ENCODE assay signal across 1 cellular context in genomic region chr11:111334495-111335123, GRCh38.
A peak's percentile ranks its signal among the peaks of the same experiment; 100 is the strongest.
TF ChIP-seq lines count a peak whose summit lies in the region.

No MANE protein-coding gene starts in this region.

TF ChIP-seq in HepG2, 621 proteins besides CTCF, POLR2A, EP300 and RAD21 (continued from another document and continues in another):
- TF ChIP-seq, protein P1, sequence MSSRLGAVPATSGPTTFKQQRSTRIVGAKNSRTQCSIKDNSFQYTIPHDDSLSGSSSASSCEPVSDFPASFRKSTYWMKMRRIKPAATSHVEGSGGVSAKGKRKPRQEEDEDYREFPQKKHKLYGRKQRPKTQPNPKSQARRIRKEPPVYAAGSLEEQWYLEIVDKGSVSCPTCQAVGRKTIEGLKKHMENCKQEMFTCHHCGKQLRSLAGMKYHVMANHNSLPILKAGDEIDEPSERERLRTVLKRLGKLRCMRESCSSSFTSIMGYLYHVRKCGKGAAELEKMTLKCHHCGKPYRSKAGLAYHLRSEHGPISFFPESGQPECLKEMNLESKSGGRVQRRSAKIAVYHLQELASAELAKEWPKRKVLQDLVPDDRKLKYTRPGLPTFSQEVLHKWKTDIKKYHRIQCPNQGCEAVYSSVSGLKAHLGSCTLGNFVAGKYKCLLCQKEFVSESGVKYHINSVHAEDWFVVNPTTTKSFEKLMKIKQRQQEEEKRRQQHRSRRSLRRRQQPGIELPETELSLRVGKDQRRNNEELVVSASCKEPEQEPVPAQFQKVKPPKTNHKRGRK (CRISPR knock-in tag; IDR thresholded peaks at IDR 0.05), result no peak
- TF ChIP-seq, protein P2, sequence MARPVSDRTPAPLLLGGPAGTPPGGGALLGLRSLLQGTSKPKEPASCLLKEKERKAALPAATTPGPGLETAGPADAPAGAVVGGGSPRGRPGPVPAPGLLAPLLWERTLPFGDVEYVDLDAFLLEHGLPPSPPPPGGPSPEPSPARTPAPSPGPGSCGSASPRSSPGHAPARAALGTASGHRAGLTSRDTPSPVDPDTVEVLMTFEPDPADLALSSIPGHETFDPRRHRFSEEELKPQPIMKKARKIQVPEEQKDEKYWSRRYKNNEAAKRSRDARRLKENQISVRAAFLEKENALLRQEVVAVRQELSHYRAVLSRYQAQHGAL (CRISPR knock-in tag; IDR thresholded peaks at IDR 0.05; ENCODE audit: not compliant biosample characterization), result no peak
- TF ChIP-seq MAFG (CRISPR knock-in tag; IDR thresholded peaks at IDR 0.05), result no peak
- TF ChIP-seq, protein P3, sequence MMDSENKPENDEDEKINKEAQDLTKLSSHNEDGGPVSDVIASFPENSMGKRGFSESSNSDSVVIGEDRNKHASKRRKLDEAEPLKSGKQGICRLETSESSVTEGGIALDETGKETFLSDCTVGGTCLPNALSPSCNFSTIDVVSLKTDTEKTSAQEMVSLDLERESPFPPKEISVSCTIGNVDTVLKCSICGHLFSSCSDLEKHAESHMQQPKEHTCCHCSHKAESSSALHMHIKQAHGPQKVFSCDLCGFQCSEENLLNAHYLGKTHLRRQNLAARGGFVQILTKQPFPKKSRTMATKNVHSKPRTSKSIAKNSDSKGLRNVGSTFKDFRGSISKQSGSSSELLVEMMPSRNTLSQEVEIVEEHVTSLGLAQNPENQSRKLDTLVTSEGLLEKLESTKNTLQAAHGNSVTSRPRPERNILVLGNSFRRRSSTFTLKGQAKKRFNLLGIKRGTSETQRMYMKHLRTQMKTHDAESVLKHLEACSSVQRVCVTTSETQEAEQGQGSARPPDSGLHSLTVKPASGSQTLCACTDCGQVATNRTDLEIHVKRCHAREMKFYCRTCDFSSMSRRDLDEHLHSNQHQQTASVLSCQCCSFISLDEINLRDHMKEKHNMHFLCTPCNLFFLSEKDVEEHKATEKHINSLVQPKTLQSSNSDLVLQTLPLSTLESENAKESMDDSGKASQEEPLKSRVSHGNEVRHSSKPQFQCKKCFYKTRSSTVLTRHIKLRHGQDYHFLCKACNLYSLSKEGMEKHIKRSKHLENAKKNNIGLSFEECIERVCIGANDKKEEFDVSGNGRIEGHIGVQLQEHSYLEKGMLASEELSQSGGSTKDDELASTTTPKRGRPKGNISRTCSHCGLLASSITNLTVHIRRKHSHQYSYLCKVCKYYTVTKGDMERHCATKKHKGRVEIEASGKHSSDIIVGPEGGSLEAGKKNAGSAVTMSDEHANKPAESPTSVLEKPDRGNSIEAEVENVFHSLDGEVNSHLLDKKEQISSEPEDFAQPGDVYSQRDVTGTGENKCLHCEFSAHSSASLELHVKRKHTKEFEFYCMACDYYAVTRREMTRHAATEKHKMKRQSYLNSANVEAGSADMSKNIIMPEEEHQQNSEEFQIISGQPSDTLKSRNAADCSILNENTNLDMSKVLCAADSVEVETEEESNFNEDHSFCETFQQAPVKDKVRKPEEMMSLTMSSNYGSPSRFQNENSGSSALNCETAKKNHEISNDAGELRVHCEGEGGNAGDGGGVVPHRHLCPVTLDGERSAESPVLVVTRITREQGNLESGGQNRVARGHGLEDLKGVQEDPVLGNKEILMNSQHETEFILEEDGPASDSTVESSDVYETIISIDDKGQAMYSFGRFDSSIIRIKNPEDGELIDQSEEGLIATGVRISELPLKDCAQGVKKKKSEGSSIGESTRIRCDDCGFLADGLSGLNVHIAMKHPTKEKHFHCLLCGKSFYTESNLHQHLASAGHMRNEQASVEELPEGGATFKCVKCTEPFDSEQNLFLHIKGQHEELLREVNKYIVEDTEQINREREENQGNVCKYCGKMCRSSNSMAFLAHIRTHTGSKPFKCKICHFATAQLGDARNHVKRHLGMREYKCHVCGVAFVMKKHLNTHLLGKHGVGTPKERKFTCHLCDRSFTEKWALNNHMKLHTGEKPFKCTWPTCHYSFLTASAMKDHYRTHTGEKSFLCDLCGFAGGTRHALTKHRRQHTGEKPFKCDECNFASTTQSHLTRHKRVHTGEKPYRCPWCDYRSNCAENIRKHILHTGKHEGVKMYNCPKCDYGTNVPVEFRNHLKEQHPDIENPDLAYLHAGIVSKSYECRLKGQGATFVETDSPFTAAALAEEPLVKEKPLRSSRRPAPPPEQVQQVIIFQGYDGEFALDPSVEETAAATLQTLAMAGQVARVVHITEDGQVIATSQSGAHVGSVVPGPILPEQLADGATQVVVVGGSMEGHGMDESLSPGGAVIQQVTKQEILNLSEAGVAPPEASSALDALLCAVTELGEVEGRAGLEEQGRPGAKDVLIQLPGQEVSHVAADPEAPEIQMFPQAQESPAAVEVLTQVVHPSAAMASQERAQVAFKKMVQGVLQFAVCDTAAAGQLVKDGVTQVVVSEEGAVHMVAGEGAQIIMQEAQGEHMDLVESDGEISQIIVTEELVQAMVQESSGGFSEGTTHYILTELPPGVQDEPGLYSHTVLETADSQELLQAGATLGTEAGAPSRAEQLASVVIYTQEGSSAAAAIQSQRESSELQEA (CRISPR knock-in tag; IDR thresholded peaks at IDR 0.05; ENCODE audit: not compliant biosample characterization), result no peak
- no peak for TF ChIP-seq GRHL1 (CRISPR knock-in tag; conservative IDR thresholded peaks at IDR 0.05)
- no peak for TF ChIP-seq ZFAT (CRISPR knock-in tag; conservative IDR thresholded peaks at IDR 0.05)
- TF ChIP-seq, protein P4, sequence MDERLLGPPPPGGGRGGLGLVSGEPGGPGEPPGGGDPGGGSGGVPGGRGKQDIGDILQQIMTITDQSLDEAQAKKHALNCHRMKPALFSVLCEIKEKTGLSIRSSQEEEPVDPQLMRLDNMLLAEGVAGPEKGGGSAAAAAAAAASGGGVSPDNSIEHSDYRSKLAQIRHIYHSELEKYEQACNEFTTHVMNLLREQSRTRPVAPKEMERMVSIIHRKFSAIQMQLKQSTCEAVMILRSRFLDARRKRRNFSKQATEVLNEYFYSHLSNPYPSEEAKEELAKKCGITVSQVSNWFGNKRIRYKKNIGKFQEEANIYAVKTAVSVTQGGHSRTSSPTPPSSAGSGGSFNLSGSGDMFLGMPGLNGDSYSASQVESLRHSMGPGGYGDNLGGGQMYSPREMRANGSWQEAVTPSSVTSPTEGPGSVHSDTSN (CRISPR knock-in tag; IDR thresholded peaks at IDR 0.05), result no peak
- TF ChIP-seq NFKB2 (CRISPR knock-in tag; IDR thresholded peaks at IDR 0.05; ENCODE audit: borderline replicate concordance), result no peak
- no peak for TF ChIP-seq SIN3B (IDR thresholded peaks at IDR 0.05; ENCODE audit: low read length)
- TF ChIP-seq IRX3 (CRISPR knock-in tag; IDR thresholded peaks at IDR 0.05; ENCODE audit: borderline replicate concordance, low read depth), result no peak
- TF ChIP-seq EEA1 (CRISPR knock-in tag; IDR thresholded peaks at IDR 0.05; ENCODE audit: borderline replicate concordance), result no peak
- no peak for TF ChIP-seq PRPF4 (IDR thresholded peaks at IDR 0.05; ENCODE audit: low read depth, low read length, poor library complexity, severe bottlenecking)
- TF ChIP-seq MAF1 (CRISPR knock-in tag; IDR thresholded peaks at IDR 0.05; ENCODE audit: borderline replicate concordance), result no peak
- TF ChIP-seq TMF1 (CRISPR knock-in tag; IDR thresholded peaks at IDR 0.05; ENCODE audit: low read depth), result no peak
- TF ChIP-seq STAT5B (CRISPR knock-in tag; IDR thresholded peaks at IDR 0.05), result no peak
- TF ChIP-seq, protein P5, sequence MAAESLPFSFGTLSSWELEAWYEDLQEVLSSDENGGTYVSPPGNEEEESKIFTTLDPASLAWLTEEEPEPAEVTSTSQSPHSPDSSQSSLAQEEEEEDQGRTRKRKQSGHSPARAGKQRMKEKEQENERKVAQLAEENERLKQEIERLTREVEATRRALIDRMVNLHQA (CRISPR knock-in tag; IDR thresholded peaks at IDR 0.05), result no peak
- TF ChIP-seq HNF1B (CRISPR knock-in tag; IDR thresholded peaks at IDR 0.05), result peak; percentile 85
- TF ChIP-seq ZNF883 (CRISPR knock-in tag; IDR thresholded peaks at IDR 0.05; ENCODE audit: not compliant biosample characterization), result no peak
- TF ChIP-seq HNRNPUL1 (IDR thresholded peaks at IDR 0.05; ENCODE audit: low read depth, low read length), result peak; percentile 62; the same call in 1 of the 2 replicates
- no peak for TF ChIP-seq ZNF674 (CRISPR knock-in tag; IDR thresholded peaks at IDR 0.05; ENCODE audit: low read depth)
- TF ChIP-seq KLF13 (CRISPR knock-in tag; IDR thresholded peaks at IDR 0.05), result no peak
- TF ChIP-seq ZNF564 (CRISPR knock-in tag; IDR thresholded peaks at IDR 0.05), result 0 out of 2 replicates have a peak, but pooled peaks have one; percentile 12
- TF ChIP-seq DMAP1 (CRISPR knock-in tag; IDR thresholded peaks at IDR 0.05), result 0 out of 2 replicates have a peak, but pooled peaks have one; percentile 37
- no peak; the same call in 1 of the 2 replicates for TF ChIP-seq FOXC1 (CRISPR knock-in tag; IDR thresholded peaks at IDR 0.05; ENCODE audit: borderline replicate concordance)
- peak; percentile 67 for TF ChIP-seq NR2F2 (IDR thresholded peaks at IDR 0.05; ENCODE audit: borderline replicate concordance, low read depth)
- no peak for TF ChIP-seq TARDBP (CRISPR knock-in tag; IDR thresholded peaks at IDR 0.05)
- 0 out of 2 replicates have a peak, but pooled peaks have one; percentile 11 for TF ChIP-seq TOE1 (CRISPR knock-in tag; IDR thresholded peaks at IDR 0.05)
- peak; percentile 81 for TF ChIP-seq HNF4A (CRISPR knock-in tag; IDR thresholded peaks at IDR 0.05)
- peak; percentile 50; the same call in 1 of the 2 replicates for TF ChIP-seq XBP1 (CRISPR knock-in tag; IDR thresholded peaks at IDR 0.05)
- TF ChIP-seq NFKBIZ (CRISPR knock-in tag; IDR thresholded peaks at IDR 0.05), result no peak
- TF ChIP-seq ZFP36L2 (CRISPR knock-in tag; IDR thresholded peaks at IDR 0.05), result no peak
- no peak for TF ChIP-seq ZNF777 (CRISPR knock-in tag; IDR thresholded peaks at IDR 0.05)
- no peak for TF ChIP-seq PCBP1 (IDR thresholded peaks at IDR 0.05; ENCODE audit: borderline replicate concordance, low read depth, low read length)
- TF ChIP-seq TAF1 (CRISPR knock-in tag; IDR thresholded peaks at IDR 0.05), result no peak
- TF ChIP-seq SP2 (CRISPR knock-in tag; IDR thresholded peaks at IDR 0.05), result no peak
- no peak for TF ChIP-seq ZC3H4 (CRISPR knock-in tag; IDR thresholded peaks at IDR 0.05; ENCODE audit: borderline replicate concordance)
- no peak for TF ChIP-seq NR2F6 (IDR thresholded peaks at IDR 0.05)
- peak; percentile 79 for TF ChIP-seq NR2F6 (CRISPR knock-in tag; IDR thresholded peaks at IDR 0.05)
- TF ChIP-seq ZSCAN20 (CRISPR knock-in tag; IDR thresholded peaks at IDR 0.05; ENCODE audit: borderline replicate concordance), result peak; percentile 58; the same call in 1 of the 2 replicates
- TF ChIP-seq ZNF773 (CRISPR knock-in tag; IDR thresholded peaks at IDR 0.05; ENCODE audit: borderline replicate concordance), result no peak
- TF ChIP-seq, protein P6, sequence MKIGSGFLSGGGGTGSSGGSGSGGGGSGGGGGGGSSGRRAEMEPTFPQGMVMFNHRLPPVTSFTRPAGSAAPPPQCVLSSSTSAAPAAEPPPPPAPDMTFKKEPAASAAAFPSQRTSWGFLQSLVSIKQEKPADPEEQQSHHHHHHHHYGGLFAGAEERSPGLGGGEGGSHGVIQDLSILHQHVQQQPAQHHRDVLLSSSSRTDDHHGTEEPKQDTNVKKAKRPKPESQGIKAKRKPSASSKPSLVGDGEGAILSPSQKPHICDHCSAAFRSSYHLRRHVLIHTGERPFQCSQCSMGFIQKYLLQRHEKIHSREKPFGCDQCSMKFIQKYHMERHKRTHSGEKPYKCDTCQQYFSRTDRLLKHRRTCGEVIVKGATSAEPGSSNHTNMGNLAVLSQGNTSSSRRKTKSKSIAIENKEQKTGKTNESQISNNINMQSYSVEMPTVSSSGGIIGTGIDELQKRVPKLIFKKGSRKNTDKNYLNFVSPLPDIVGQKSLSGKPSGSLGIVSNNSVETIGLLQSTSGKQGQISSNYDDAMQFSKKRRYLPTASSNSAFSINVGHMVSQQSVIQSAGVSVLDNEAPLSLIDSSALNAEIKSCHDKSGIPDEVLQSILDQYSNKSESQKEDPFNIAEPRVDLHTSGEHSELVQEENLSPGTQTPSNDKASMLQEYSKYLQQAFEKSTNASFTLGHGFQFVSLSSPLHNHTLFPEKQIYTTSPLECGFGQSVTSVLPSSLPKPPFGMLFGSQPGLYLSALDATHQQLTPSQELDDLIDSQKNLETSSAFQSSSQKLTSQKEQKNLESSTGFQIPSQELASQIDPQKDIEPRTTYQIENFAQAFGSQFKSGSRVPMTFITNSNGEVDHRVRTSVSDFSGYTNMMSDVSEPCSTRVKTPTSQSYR (CRISPR knock-in tag; IDR thresholded peaks at IDR 0.05; ENCODE audit: borderline replicate concordance), result peak; percentile 45; the same call in 1 of the 2 replicates
- TF ChIP-seq, protein P7, sequence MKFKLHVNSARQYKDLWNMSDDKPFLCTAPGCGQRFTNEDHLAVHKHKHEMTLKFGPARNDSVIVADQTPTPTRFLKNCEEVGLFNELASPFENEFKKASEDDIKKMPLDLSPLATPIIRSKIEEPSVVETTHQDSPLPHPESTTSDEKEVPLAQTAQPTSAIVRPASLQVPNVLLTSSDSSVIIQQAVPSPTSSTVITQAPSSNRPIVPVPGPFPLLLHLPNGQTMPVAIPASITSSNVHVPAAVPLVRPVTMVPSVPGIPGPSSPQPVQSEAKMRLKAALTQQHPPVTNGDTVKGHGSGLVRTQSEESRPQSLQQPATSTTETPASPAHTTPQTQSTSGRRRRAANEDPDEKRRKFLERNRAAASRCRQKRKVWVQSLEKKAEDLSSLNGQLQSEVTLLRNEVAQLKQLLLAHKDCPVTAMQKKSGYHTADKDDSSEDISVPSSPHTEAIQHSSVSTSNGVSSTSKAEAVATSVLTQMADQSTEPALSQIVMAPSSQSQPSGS (CRISPR knock-in tag; IDR thresholded peaks at IDR 0.05), result peak; percentile 70
- TF ChIP-seq ZNF607 (CRISPR knock-in tag; IDR thresholded peaks at IDR 0.05; ENCODE audit: borderline replicate concordance), result peak; percentile 60; the same call in 1 of the 2 replicates
